16 cellular contexts compared by ENCODE assay signal in the genomic region with DNA sequence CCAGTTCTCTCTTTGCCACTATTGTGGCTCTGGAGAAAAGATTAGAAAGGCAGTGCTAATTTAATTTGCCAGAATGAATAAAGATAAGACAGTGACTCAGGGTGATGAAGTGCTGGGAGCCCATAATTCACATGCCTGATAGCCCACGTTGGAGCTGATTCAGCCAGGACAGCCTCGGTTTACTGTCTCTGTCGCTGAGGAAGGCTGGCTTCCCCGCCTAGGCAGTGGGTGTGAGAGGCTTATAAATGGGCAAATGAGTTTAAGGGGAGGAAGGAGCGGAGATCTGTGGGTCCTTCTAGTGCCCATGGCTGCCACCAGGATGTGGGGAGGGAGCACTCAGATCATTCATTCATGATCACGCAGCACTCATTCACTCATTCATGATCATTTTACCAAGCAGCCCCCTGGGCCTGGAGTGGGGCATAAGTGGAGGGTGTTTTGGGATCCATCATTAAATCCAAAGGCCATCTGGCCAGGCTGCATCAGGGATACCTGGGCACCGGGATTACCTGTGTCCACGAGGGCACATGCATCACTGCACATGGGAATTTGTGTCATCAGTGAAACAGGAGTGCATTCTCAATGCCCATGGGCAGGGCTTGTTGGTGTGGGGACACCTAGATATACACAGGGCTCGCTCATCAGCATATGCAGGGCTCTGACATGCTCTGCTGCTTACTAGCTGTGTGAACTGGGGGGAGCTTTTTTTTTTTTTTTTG.
DNase-seq lines count a peak whose midpoint lies in the region; ATAC-seq and TF ChIP-seq lines count a peak whose summit lies in the region.
"Had no signal": no experiment of that assay in that cellular context is flagged by ENCODE, and none has a peak within 500 bp of the region (broad histone marks: within the 10 kb centered on the region; RNA-seq: fewer than 3 reads in every experiment).

No MANE protein-coding gene starts in this region.

- H3K27ac ChIP-seq in PC-3 (ENCODE audit: low read length) = no peak overlapping the region
- H3K27ac ChIP-seq: breast epithelium, ovary, tibial artery had no signal

- ATAC-seq in sciatic nerve (no peak), PC-3 (no peak), HG02798 (IDR thresholded peaks at IDR 0.05; ENCODE audit: poor library complexity, unreplicated experiment) (no peak), HG03095 (IDR thresholded peaks at IDR 0.05; ENCODE audit: unreplicated experiment) (no peak)

- CTCF ChIA-PET in PC-3 (lab: Charles Lee) = no interaction called here

- H3K4me2 ChIP-seq in PC-3 (ENCODE audit: low read length) = no peak overlapping the region

- no peaks in the 10 kb centered on the region for H3K79me2 ChIP-seq in PC-3 (ENCODE audit: low read length)

- H3F3A ChIP-seq in PC-3 (ENCODE audit: low read length, unreplicated experiment) = no peaks in the 10 kb centered on the region

- H2AFZ ChIP-seq in PC-3 (ENCODE audit: low read length) = no peak overlapping the region

- no peaks in the 10 kb centered on the region for H3K4me1 ChIP-seq in PC-3 (ENCODE audit: insufficient read depth, low read length)
- H3K4me1 ChIP-seq: breast epithelium, tibial artery had no signal

- POLR2A ChIA-PET in PC-3 (lab: Charles Lee; ENCODE audit: unreplicated experiment) = no interaction called here

- BruUV-seq in PC-3 (replicated peaks; lab: Mats Ljungman, UMichigan) = no TSS peak

- no peak overlapping the region for H3K9ac ChIP-seq in PC-3 (ENCODE audit: low read length)

- H3K9me2 ChIP-seq in PC-3 (replicated peaks; ENCODE audit: low read length) = no peaks in the 10 kb centered on the region

- H3K4me3 ChIP-seq in fibroblast of the aortic adventitia (ENCODE audit: low read depth, low read length) (no peak overlapping the region), PC-3 (ENCODE audit: low read length) (no peak overlapping the region)
- H3K4me3 ChIP-seq: breast epithelium, GM12878, ovary, tibial artery had no signal

- TF ChIP-seq CTCF in fibroblast of the aortic adventitia (IDR thresholded peaks at IDR 0.05; ENCODE audit: insufficient read depth, low read length) = no peak
- no peak for TF ChIP-seq CTCF in PC-3 (conservative IDR thresholded peaks at IDR 0.05; ENCODE audit: low read depth, low read length)

- H3K27me3 ChIP-seq in PC-3 (ENCODE audit: low read length) = peaks cover 40% of the 10 kb centered on the region
- H3K27me3 ChIP-seq: breast epithelium, ovary had no signal

- H3K9me3 ChIP-seq in PC-3 (ENCODE audit: low read length) = no peaks in the 10 kb centered on the region
- H3K9me3 ChIP-seq: breast epithelium, ovary, tibial artery had no signal

- H4K20me1 ChIP-seq in PC-3 (ENCODE audit: low read length) = no peaks in the 10 kb centered on the region

- intact Hi-C loops in sciatic nerve (cut with DNase I) = no loop called here
- intact Hi-C loops in PC-3 (cut with micrococcal nuclease) = no loop called here

- DNase-seq in Daoy (ENCODE audit: low read depth) = peak; percentile 89
- DNase-seq in M059J (ENCODE audit: low read depth) = peak; percentile 72
- DNase-seq in fibroblast of the aortic adventitia (ENCODE audit: low read depth) = peak; percentile 7
- DNase-seq in sciatic nerve (ENCODE audit: low spot score) = peak; percentile 13
- no peak for DNase-seq in PC-3
- no peak for DNase-seq in DMS79 (lab: John Stamatoyannopoulos, UW)
- DNase-seq: activated CD4-positive, alpha-beta T cell treated with anti-CD3 and anti-CD28 coated beads, Interleukin-2, amount 50 U/mL, for 1 hour; activated gamma-delta T cell treated with Interleukin-2 at 50 U/mL for 16 hours; effector CD8-positive, alpha-beta T cell; NCI-H2029 treated with DMSO at 0.1 percent for 48 hours had no signal

- H3K36me3 ChIP-seq in PC-3 (ENCODE audit: low read depth, low read length) = no peaks in the 10 kb centered on the region
- H3K36me3 ChIP-seq: breast epithelium, ovary, tibial artery had no signal

Comparison
In these comparisons a context has a peak if more than half of its experiments do, and no peak if none do; other contexts are left out.
1. DNase-seq: peak in Daoy (single experiment), M059J (single experiment), fibroblast of the aortic adventitia (single experiment) and sciatic nerve (single experiment); none in PC-3 (single experiment) and DMS79 (single experiment).